ENCODE assay signal across 25 cellular contexts in genomic region chr20:51610111-51610510, GRCh38.
"Had no signal": no experiment of that assay in that cellular context is flagged by ENCODE, and none has a peak within 500 bp of the region (broad histone marks: within the 10 kb centered on the region; RNA-seq: fewer than 3 reads in every experiment).

No MANE protein-coding gene starts in this region.

- H3K36me3 ChIP-seq: cardiac muscle cell, ovary, prostate gland had no signal

- H3K27ac Mint-ChIP-seq: dendritic cell treated with granulocyte-macrophage colony-stimulating factor and Interleukin-4, amounts not matched to agents 40 ng/mL and 50 ng/mL, for 4 days; natural killer cell; stimulated activated naive CD8-positive, alpha-beta T cell treated with anti-CD3 and anti-CD28 coated beads, Interleukin-15, amount 100 ng/mL, for 72 hours; WTC11 had no signal

- H3K4me3 Mint-ChIP-seq: activated naive CD8-positive, alpha-beta T cell treated with anti-CD3 and anti-CD28 coated beads, Interleukin-2, amount 50 U/mL, for 24 hours; dendritic cell treated with granulocyte-macrophage colony-stimulating factor and Interleukin-4, amounts not matched to agents 40 ng/mL and 50 ng/mL, for 4 days; natural killer cell; stimulated activated naive CD8-positive, alpha-beta T cell treated with anti-CD3 and anti-CD28 coated beads, Interleukin-15, amount 100 ng/mL, for 72 hours; WTC11 had no signal

- H3K4me3 ChIP-seq: body of pancreas, cardiac muscle cell, heart right ventricle, ovary, prostate gland, right atrium auricular region, spleen, tibial nerve had no signal

- H3K4me1 Mint-ChIP-seq: natural killer cell had no signal

- H3K27ac ChIP-seq: body of pancreas, cardiac muscle cell, heart right ventricle, ovary, prostate gland, right atrium auricular region, spleen, tibial nerve had no signal

- H3K36me3 Mint-ChIP-seq: WTC11 had no signal

- H3K9me3 Mint-ChIP-seq: activated naive CD8-positive, alpha-beta T cell treated with anti-CD3 and anti-CD28 coated beads, Interleukin-2, amount 50 U/mL, for 24 hours; activated T-helper 2 cell treated with anti-CD3 and anti-CD28 coated beads, Interferon-gamma antibody, Interleukin-2, Interleukin-4, amounts not matched to agents 10 μg/mL and 5 μg/mL and 100 μg/mL, durations not matched to agents 14 hours and 24 hours and 36 hours; dendritic cell treated with granulocyte-macrophage colony-stimulating factor and Interleukin-4, amounts not matched to agents 40 ng/mL and 50 ng/mL, for 4 days; natural killer cell; stimulated activated naive CD8-positive, alpha-beta T cell treated with anti-CD3 and anti-CD28 coated beads, Interleukin-15, amount 100 ng/mL, for 72 hours; WTC11 had no signal

- H3K27me3 Mint-ChIP-seq: dendritic cell treated with granulocyte-macrophage colony-stimulating factor and Interleukin-4, amounts not matched to agents 40 ng/mL and 50 ng/mL, for 4 days had no signal

- H3K27me3 ChIP-seq: body of pancreas, cardiac muscle cell, heart right ventricle, ovary, right atrium auricular region, tibial nerve had no signal

- DNase-seq: activated CD4-positive, alpha-beta T cell treated with anti-CD3 and anti-CD28 coated beads for 48 hours; activated CD8-positive, alpha-beta memory T cell treated with anti-CD3 and anti-CD28 coated beads for 24 hours; activated CD8-positive, alpha-beta memory T cell treated with anti-CD3 and anti-CD28 coated beads, Interleukin-2, amount 50 U/mL, for 4 hours; activated naive CD4-positive, alpha-beta T cell; activated naive CD8-positive, alpha-beta T cell treated with anti-CD3 and anti-CD28 coated beads, Interleukin-2, amount 50 U/mL, for 24 hours; body of pancreas; effector CD4-positive, alpha-beta T cell; heart right ventricle; islet precursor cell; left cardiac atrium; midbrain; natural killer cell; ovary; spleen; stimulated activated CD4-positive, alpha-beta T cell treated with anti-CD3 and anti-CD28 coated beads, Interleukin-4, amount 100 ng/mL, for 1 hour; stimulated activated naive CD8-positive, alpha-beta T cell treated with anti-CD3 and anti-CD28 coated beads, Interleukin-15, amount 100 ng/mL, for 72 hours; T-helper 1 cell; T-helper 9 cell had no signal

- H3K4me1 ChIP-seq: body of pancreas, prostate gland, right atrium auricular region, tibial nerve had no signal

- H3K9me3 ChIP-seq: body of pancreas, heart right ventricle, ovary, prostate gland, right atrium auricular region, spleen, tibial nerve had no signal
